23 cellular contexts compared by ENCODE assay signal in genomic region chrX:84118315-84118714, GRCh38.
"Had no signal": no experiment of that assay in that cellular context is flagged by ENCODE, and none has a peak within 500 bp of the region (broad histone marks: within the 10 kb centered on the region; RNA-seq: fewer than 3 reads in every experiment).

No MANE protein-coding gene starts in this region.

- H3K9me3 ChIP-seq: suprapubic skin had no signal

- H3K4me1 ChIP-seq: suprapubic skin had no signal

- H3K36me3 ChIP-seq: suprapubic skin had no signal

- ATAC-seq: activated CD8-positive, alpha-beta T cell treated with anti-CD3 and anti-CD28 coated beads for 36 hours; activated T-helper 17 cell treated with anti-CD3 and anti-CD28 coated beads, Interleukin-2, amount 50 U/mL, for 72 hours; left lobe of liver; SK-N-SH treated with all-trans-retinoic acid at 6 μM for 48 hours; stimulated activated naive CD8-positive, alpha-beta T cell treated with anti-CD3 and anti-CD28 coated beads, Interleukin-15, amount 100 ng/mL, for 72 hours; T-cell had no signal

- H3K9me3 Mint-ChIP-seq: activated CD8-positive, alpha-beta T cell treated with anti-CD3 and anti-CD28 coated beads for 36 hours; stimulated activated naive CD8-positive, alpha-beta T cell treated with anti-CD3 and anti-CD28 coated beads, Interleukin-15, amount 100 ng/mL, for 72 hours; T-cell had no signal

- H3K4me1 Mint-ChIP-seq: activated CD4-positive, alpha-beta T cell treated with anti-CD3 and anti-CD28 coated beads, Interleukin-2, amount 10 ng/mL, durations not matched to agents 24 days and 14 days; activated naive CD8-positive, alpha-beta T cell treated with anti-CD3 and anti-CD28 coated beads for 36 hours; activated T-helper 17 cell treated with anti-CD3 and anti-CD28 coated beads, Interleukin-2, amount 50 U/mL, for 72 hours; brain; central memory CD8-positive, alpha-beta T cell; naive B cell; neural crest cell; stimulated activated naive CD8-positive, alpha-beta T cell treated with anti-CD3 and anti-CD28 coated beads, Interleukin-15, amount 100 ng/mL, for 72 hours; T-cell had no signal

- H3K4me3 Mint-ChIP-seq: activated CD4-positive, alpha-beta T cell treated with anti-CD3 and anti-CD28 coated beads, Interleukin-2, amount 10 ng/mL, durations not matched to agents 24 days and 14 days; activated CD8-positive, alpha-beta T cell treated with anti-CD3 and anti-CD28 coated beads for 36 hours; activated naive CD8-positive, alpha-beta T cell treated with anti-CD3 and anti-CD28 coated beads for 36 hours; activated T-helper 17 cell treated with anti-CD3 and anti-CD28 coated beads, Interleukin-2, amount 50 U/mL, for 72 hours; brain; central memory CD8-positive, alpha-beta T cell; naive B cell; neural crest cell; stimulated activated naive CD8-positive, alpha-beta T cell treated with anti-CD3 and anti-CD28 coated beads, Interleukin-15, amount 100 ng/mL, for 72 hours; T-cell had no signal

- H3K27ac Mint-ChIP-seq: activated CD4-positive, alpha-beta T cell treated with anti-CD3 and anti-CD28 coated beads, Interleukin-2, amount 10 ng/mL, durations not matched to agents 24 days and 14 days; activated CD8-positive, alpha-beta T cell treated with anti-CD3 and anti-CD28 coated beads for 36 hours; activated naive CD8-positive, alpha-beta T cell treated with anti-CD3 and anti-CD28 coated beads for 36 hours; activated T-helper 17 cell treated with anti-CD3 and anti-CD28 coated beads, Interleukin-2, amount 50 U/mL, for 72 hours; brain; naive B cell; stimulated activated naive CD8-positive, alpha-beta T cell treated with anti-CD3 and anti-CD28 coated beads, Interleukin-15, amount 100 ng/mL, for 72 hours; T-cell had no signal

- H3K36me3 Mint-ChIP-seq: activated naive CD8-positive, alpha-beta T cell treated with anti-CD3 and anti-CD28 coated beads for 36 hours; naive B cell; T-cell had no signal

- DNase-seq: activated CD4-positive, alpha-beta T cell treated with anti-CD3 and anti-CD28 coated beads, Interleukin-2, amount 10 ng/mL, durations not matched to agents 24 days and 14 days; activated CD4-positive, CD25-positive, alpha-beta regulatory T cell; activated CD8-positive, alpha-beta T cell treated with anti-CD3 and anti-CD28 coated beads for 36 hours; activated naive CD4-positive, alpha-beta T cell; activated naive CD8-positive, alpha-beta T cell treated with anti-CD3 and anti-CD28 coated beads for 36 hours; activated T-cell treated with anti-CD3 and anti-CD28 coated beads, Interleukin-2, amount 50 U/mL, for 1 hour; amniotic stem cell; islet precursor cell; naive B cell; stimulated activated CD4-positive, alpha-beta T cell treated with anti-CD3 and anti-CD28 coated beads, Interleukin-12 subunit alpha, Interleukin-12 subunit beta, amount 100 ng/mL, for 4 hours; stimulated activated CD4-positive, alpha-beta T cell treated with anti-CD3 and anti-CD28 coated beads, Interleukin-1b, Interleukin-23, amount 100 ng/mL, for 48 hours; stimulated activated naive CD8-positive, alpha-beta T cell treated with anti-CD3 and anti-CD28 coated beads, Interleukin-15, amount 100 ng/mL, for 72 hours; T-cell; T-helper 9 cell had no signal

- H3K27me3 ChIP-seq: suprapubic skin had no signal

- H3K27me3 Mint-ChIP-seq: activated CD4-positive, alpha-beta T cell treated with anti-CD3 and anti-CD28 coated beads, Interleukin-2, amount 10 ng/mL, durations not matched to agents 24 days and 14 days; activated CD8-positive, alpha-beta T cell treated with anti-CD3 and anti-CD28 coated beads for 36 hours; activated naive CD8-positive, alpha-beta T cell treated with anti-CD3 and anti-CD28 coated beads for 36 hours; activated T-helper 17 cell treated with anti-CD3 and anti-CD28 coated beads, Interleukin-2, amount 50 U/mL, for 72 hours; central memory CD8-positive, alpha-beta T cell; naive B cell; progenitor cell of endocrine pancreas; stimulated activated naive CD8-positive, alpha-beta T cell treated with anti-CD3 and anti-CD28 coated beads, Interleukin-15, amount 100 ng/mL, for 72 hours had no signal

- H3K4me3 ChIP-seq: coronary artery, suprapubic skin had no signal

- H3K27ac ChIP-seq: coronary artery, suprapubic skin had no signal
